ENCODE assay signal across 31 cellular contexts in genomic region chr20:47676912-47677311, GRCh38.
"Had no signal": no experiment of that assay in that cellular context is flagged by ENCODE, and none has a peak within 500 bp of the region (broad histone marks: within the 10 kb centered on the region; RNA-seq: fewer than 3 reads in every experiment).

No MANE protein-coding gene starts in this region.

- H3K27me3 Mint-ChIP-seq: activated CD8-positive, alpha-beta T cell treated with anti-CD3 and anti-CD28 coated beads for 36 hours; activated naive CD4-positive, alpha-beta T cell treated with anti-CD3 and anti-CD28 coated beads, Interleukin-2, amount 10 ng/mL, durations not matched to agents 7 days and 5 days; activated T-helper 17 cell treated with anti-CD3 and anti-CD28 coated beads, Interleukin-2, amount 50 U/mL, for 72 hours; dendritic cell treated with granulocyte-macrophage colony-stimulating factor and Interleukin-4, amounts not matched to agents 40 ng/mL and 50 ng/mL, for 4 days; T-helper 17 cell had no signal

- H3K9me3 Mint-ChIP-seq: activated B cell treated with CpG ODN at 0.5 μM for 24 hours; activated CD8-positive, alpha-beta T cell treated with anti-CD3 and anti-CD28 coated beads for 36 hours; activated naive CD4-positive, alpha-beta T cell treated with anti-CD3 and anti-CD28 coated beads, Interleukin-2, amount 10 ng/mL, durations not matched to agents 7 days and 5 days; activated naive CD4-positive, alpha-beta T cell treated with anti-CD3 and anti-CD28 coated beads, Interleukin-2, amount 50 U/mL, for 72 hours; activated naive CD8-positive, alpha-beta T cell treated with anti-CD3 and anti-CD28 coated beads, Interleukin-2, amount 10 ng/mL, durations not matched to agents 7 days and 5 days; activated T-cell treated with anti-CD3 and anti-CD28 coated beads, Interleukin-2, amount 50 U/mL, for 4 hours; activated T-helper 17 cell treated with anti-CD3 and anti-CD28 coated beads, Interleukin-2, amount 50 U/mL, for 72 hours; brain; central memory CD8-positive, alpha-beta T cell; dendritic cell treated with granulocyte-macrophage colony-stimulating factor and Interleukin-4, amounts not matched to agents 40 ng/mL and 50 ng/mL, for 4 days; endodermal cell; T-helper 2 cell treated with Interferon-gamma antibody and Interleukin-4, amounts not matched to agents 5 μg/mL and 100 μg/mL, for 36 hours had no signal

- H3K4me3 ChIP-seq: ascending aorta, breast epithelium, cardiac muscle cell, coronary artery, dorsolateral prefrontal cortex, esophagus muscularis mucosa, gastrocnemius medialis had no signal

- ATAC-seq: foreskin keratinocyte, gastrocnemius medialis had no signal

- H3K27me3 ChIP-seq: ascending aorta, breast epithelium, cardiac muscle cell, dorsolateral prefrontal cortex, esophagus muscularis mucosa, foreskin keratinocyte, gastrocnemius medialis had no signal

- H3K27ac Mint-ChIP-seq: activated B cell treated with CpG ODN at 0.5 μM for 24 hours; activated CD8-positive, alpha-beta T cell treated with anti-CD3 and anti-CD28 coated beads for 36 hours; activated naive CD4-positive, alpha-beta T cell treated with anti-CD3 and anti-CD28 coated beads, Interleukin-2, amount 10 ng/mL, durations not matched to agents 7 days and 5 days; activated naive CD4-positive, alpha-beta T cell treated with anti-CD3 and anti-CD28 coated beads, Interleukin-2, amount 50 U/mL, for 72 hours; activated naive CD8-positive, alpha-beta T cell treated with anti-CD3 and anti-CD28 coated beads, Interleukin-2, amount 10 ng/mL, durations not matched to agents 7 days and 5 days; activated T-helper 17 cell treated with anti-CD3 and anti-CD28 coated beads, Interleukin-2, amount 50 U/mL, for 72 hours; dendritic cell treated with granulocyte-macrophage colony-stimulating factor and Interleukin-4, amounts not matched to agents 40 ng/mL and 50 ng/mL, for 4 days; T-helper 17 cell; T-helper 2 cell treated with Interferon-gamma antibody and Interleukin-4, amounts not matched to agents 5 μg/mL and 100 μg/mL, for 36 hours had no signal

- H3K36me3 ChIP-seq: breast epithelium, cardiac muscle cell, WERI-Rb-1 had no signal

- H3K4me1 Mint-ChIP-seq: activated B cell treated with CpG ODN at 0.5 μM for 24 hours; activated naive CD4-positive, alpha-beta T cell treated with anti-CD3 and anti-CD28 coated beads, Interleukin-2, amount 10 ng/mL, durations not matched to agents 7 days and 5 days; activated naive CD8-positive, alpha-beta T cell treated with anti-CD3 and anti-CD28 coated beads, Interleukin-2, amount 10 ng/mL, durations not matched to agents 7 days and 5 days; activated T-helper 17 cell treated with anti-CD3 and anti-CD28 coated beads, Interleukin-2, amount 50 U/mL, for 72 hours; endodermal cell had no signal

- H3K4me1 ChIP-seq: ascending aorta, breast epithelium, foreskin keratinocyte, gastrocnemius medialis had no signal

- H3K4me3 Mint-ChIP-seq: activated B cell treated with CpG ODN at 0.5 μM for 24 hours; activated CD8-positive, alpha-beta T cell treated with anti-CD3 and anti-CD28 coated beads for 36 hours; activated naive CD4-positive, alpha-beta T cell treated with anti-CD3 and anti-CD28 coated beads, Interleukin-2, amount 10 ng/mL, durations not matched to agents 7 days and 5 days; activated naive CD8-positive, alpha-beta T cell treated with anti-CD3 and anti-CD28 coated beads, Interleukin-2, amount 10 ng/mL, durations not matched to agents 7 days and 5 days; activated T-cell treated with anti-CD3 and anti-CD28 coated beads, Interleukin-2, amount 50 U/mL, for 4 hours; activated T-helper 17 cell treated with anti-CD3 and anti-CD28 coated beads, Interleukin-2, amount 50 U/mL, for 72 hours; brain; central memory CD8-positive, alpha-beta T cell; dendritic cell treated with granulocyte-macrophage colony-stimulating factor and Interleukin-4, amounts not matched to agents 40 ng/mL and 50 ng/mL, for 4 days; endodermal cell; T-helper 17 cell; T-helper 2 cell treated with Interferon-gamma antibody and Interleukin-4, amounts not matched to agents 5 μg/mL and 100 μg/mL, for 36 hours had no signal

- H3K9me3 ChIP-seq: ascending aorta, breast epithelium, esophagus muscularis mucosa, gastrocnemius medialis had no signal

- DNase-seq: activated B cell treated with CpG ODN at 0.5 μM for 24 hours; activated CD4-positive, alpha-beta T cell treated with anti-CD3 and anti-CD28 coated beads for 48 hours; activated CD4-positive, alpha-beta T cell treated with anti-CD3 and anti-CD28 coated beads, Interleukin-2, amount 50 U/mL, for 1 hour; activated CD4-positive, alpha-beta T cell treated with anti-CD3 and anti-CD28 coated beads, Interleukin-2, amount 50 U/mL, for 48 hours; activated CD8-positive, alpha-beta memory T cell treated with anti-CD3 and anti-CD28 coated beads for 24 hours; activated gamma-delta T cell; activated naive CD4-positive, alpha-beta T cell; activated naive CD4-positive, alpha-beta T cell treated with anti-CD3 and anti-CD28 coated beads, Interleukin-2, amount 10 ng/mL, durations not matched to agents 7 days and 5 days; activated naive CD8-positive, alpha-beta T cell treated with anti-CD3 and anti-CD28 coated beads, Interleukin-2, amount 10 ng/mL, durations not matched to agents 7 days and 5 days; activated T-cell treated with anti-CD3 and anti-CD28 coated beads, Interleukin-2, amount 50 U/mL, for 4 hours; effector memory CD4-positive, alpha-beta T cell; foreskin keratinocyte; gastrocnemius medialis; T-helper 1 cell; T-helper 17 cell; T1000 had no signal

- H3K27ac ChIP-seq: ascending aorta, breast epithelium, cardiac muscle cell, coronary artery, dorsolateral prefrontal cortex, esophagus muscularis mucosa, foreskin keratinocyte, gastrocnemius medialis, WERI-Rb-1 had no signal

- H3K36me3 Mint-ChIP-seq: activated naive CD4-positive, alpha-beta T cell treated with anti-CD3 and anti-CD28 coated beads, Interleukin-2, amount 10 ng/mL, durations not matched to agents 7 days and 5 days; activated naive CD4-positive, alpha-beta T cell treated with anti-CD3 and anti-CD28 coated beads, Interleukin-2, amount 50 U/mL, for 72 hours; activated naive CD8-positive, alpha-beta T cell treated with anti-CD3 and anti-CD28 coated beads, Interleukin-2, amount 10 ng/mL, durations not matched to agents 7 days and 5 days; brain had no signal
